Comparison of ENCODE assay signal across 8 cellular contexts in genomic region chr15:74540761-74541493, GRCh38. TPM values are rescaled to one million over a fixed set of nuclear protein-coding genes. Genes with fewer than 3 reads are reported as not detected.
DNase-seq lines count a peak whose midpoint lies in the region; ATAC-seq and TF ChIP-seq lines count a peak whose summit lies in the region.

ARID3B (plus strand) TSS chr15:74541220; CDS start chr15:74543937, 2,717 bp downstream.

- H3K36me3 ChIP-seq in WERI-Rb-1 = peaks cover 21% of the 10 kb centered on the region
- H3K36me3 ChIP-seq in breast epithelium = no peaks in the 10 kb centered on the region

- intact Hi-C loops in breast epithelium (cut with DNase I; ENCODE audit: low total_unique reads) = loop anchor here (10.0 kb wide), 1 partner anchor 74 kb away; the partner anchor contains the start of gene CLK3

- TF ChIP-seq POLR2A in GM18951 (IDR thresholded peaks at IDR 0.05; ENCODE audit: extremely low read depth, insufficient read depth, insufficient read length) (peak; percentile 87), breast epithelium (IDR thresholded peaks at IDR 0.05) (no peak)

- in situ Hi-C loops in GM18951 (cut with MboI; ENCODE audit: low sequenced_read_pairs, unreplicated experiment) = loop anchor here (5.0 kb wide), 1 partner anchor 34 kb away; no protein-coding TSS in a partner anchor

- ATAC-seq in HG03159 (IDR thresholded peaks at IDR 0.05; ENCODE audit: unreplicated experiment) = peak; percentile 81

- DNase-seq in AG08395 (ENCODE audit: low spot score) (peak; percentile 98), NCI-H2227 treated with DMSO at 0.1 percent for 48 hours (lab: John Stamatoyannopoulos, UW) (peak; percentile 93), WERI-Rb-1 (peak; percentile 99), breast epithelium (ENCODE audit: low spot score in 2 of 2) (peak; percentile 96), iPS-NIHi11 (ENCODE audit: low spot score) (peak; percentile 96)

- TF ChIP-seq CTCF in WERI-Rb-1 (IDR thresholded peaks at IDR 0.05; ENCODE audit: low read depth, low read length) = no peak
- TF ChIP-seq CTCF in breast epithelium (IDR thresholded peaks at IDR 0.05) = no peak

- H3K4me1 ChIP-seq in breast epithelium = peaks cover 10 to 11% of the 10 kb centered on the region in 2 donors

- H3K27ac ChIP-seq in WERI-Rb-1 = peak within 1 kb of the TSS; percentile 95
- peak within 1 kb of the TSS; percentile 66 to 76 for H3K27ac ChIP-seq in breast epithelium
- H3K27ac ChIP-seq in skin epidermis = peak within 1 kb of the TSS in 20 of 21 experiments; percentile 62 to 91 (median 78)

- H3K4me3 ChIP-seq in WERI-Rb-1 (ENCODE audit: low read depth, low read length) = peak within 1 kb of the TSS; percentile 95
- peak within 1 kb of the TSS; percentile 83 to 88 (median 83) for H3K4me3 ChIP-seq in breast epithelium
- peak within 1 kb of the TSS; percentile 70 to 88 (median 80) for H3K4me3 ChIP-seq in skin epidermis

- H3K9me3 ChIP-seq in WERI-Rb-1 (ENCODE audit: severe bottlenecking) (no peaks in the 10 kb centered on the region), breast epithelium (no peaks in the 10 kb centered on the region)

- H3K27me3 ChIP-seq in WERI-Rb-1 (ENCODE audit: insufficient read depth, low read depth, severe bottlenecking) = no peaks in the 10 kb centered on the region
- no peaks in the 10 kb centered on the region for H3K27me3 ChIP-seq in breast epithelium

RNA-seq across cellular contexts. Expression of gene ARID3B, which starts in this region (rescaled TPM):
- total RNA-seq in breast epithelium = 1 to 10 TPM; 5.2 to 6.0 (median 5.9) TPM

Comparison
In these comparisons a context has a peak if more than half of its experiments do, and no peak if none do; other contexts are left out.
1. Peak in every context shown above with its lines: DNase-seq, ATAC-seq, H3K4me3 ChIP-seq and H3K27ac ChIP-seq.